9 cellular contexts compared by ENCODE assay signal in genomic region chr17:50511058-50511457, GRCh38. TPM values are rescaled to one million over a fixed set of nuclear protein-coding genes. Genes with fewer than 3 reads are reported as not detected.
DNase-seq lines count a peak whose midpoint lies in the region; ATAC-seq, FAIRE-seq and TF ChIP-seq lines count a peak whose summit lies in the region.
"Had no signal": no experiment of that assay in that cellular context is flagged by ENCODE, and none has a peak within 500 bp of the region (broad histone marks: within the 10 kb centered on the region; RNA-seq: fewer than 3 reads in every experiment).

No MANE protein-coding gene starts in this region.

- H3K9me2 ChIP-seq in PC-3 (replicated peaks; ENCODE audit: low read length), result no peaks in the 10 kb centered on the region

- no peak overlapping the region for H3K4me3 ChIP-seq in PC-3 (ENCODE audit: low read length)
- H3K4me3 ChIP-seq in fibroblast of the aortic adventitia (ENCODE audit: low read depth, low read length), result no peak overlapping the region

- no peak overlapping the region for H2AFZ ChIP-seq in PC-3 (ENCODE audit: low read length)

- H4K20me1 ChIP-seq in PC-3 (ENCODE audit: low read length), result no peaks in the 10 kb centered on the region

- POLR2A ChIA-PET in PC-3 (lab: Charles Lee; ENCODE audit: unreplicated experiment), result no interaction called here

- no peak for FAIRE-seq in H54 (lab: Jason Lieb, UNC)

- TF ChIP-seq CTCF in PC-3 (conservative IDR thresholded peaks at IDR 0.05; ENCODE audit: low read depth, low read length) (no peak), fibroblast of the aortic adventitia (IDR thresholded peaks at IDR 0.05; ENCODE audit: insufficient read depth, low read length) (no peak)

- H3K36me3 ChIP-seq in PC-3 (ENCODE audit: low read depth, low read length), result no peaks in the 10 kb centered on the region

- peaks cover 15% of the 10 kb centered on the region for H3K4me1 ChIP-seq in PC-3 (ENCODE audit: insufficient read depth, low read length)

- H3K4me2 ChIP-seq in PC-3 (ENCODE audit: low read length), result peak overlapping the region; percentile 35

- H3K27me3 ChIP-seq in PC-3 (ENCODE audit: low read length), result no peaks in the 10 kb centered on the region

- H3K9ac ChIP-seq in PC-3 (ENCODE audit: low read length), result no peak overlapping the region

- no peaks in the 10 kb centered on the region for H3F3A ChIP-seq in PC-3 (ENCODE audit: low read length, unreplicated experiment)

- no peaks in the 10 kb centered on the region for H3K9me3 ChIP-seq in PC-3 (ENCODE audit: low read length)

- no peak for TF ChIP-seq POLR2A in GM18505 (IDR thresholded peaks at IDR 0.05; ENCODE audit: borderline replicate concordance, extremely low read depth, insufficient read depth, insufficient read length)
- no peak for TF ChIP-seq POLR2A in H54 (IDR thresholded peaks at IDR 0.05; ENCODE audit: low read depth, low read length)

- ATAC-seq in GM18505 (IDR thresholded peaks at IDR 0.05; ENCODE audit: unreplicated experiment) (peak; percentile 74), PC-3 (no peak)

- no peak overlapping the region for H3K27ac ChIP-seq in PC-3 (ENCODE audit: low read length)

- peak; percentile 57 for DNase-seq in H54 (ENCODE audit: insufficient read length, low spot score)
- peak; percentile 59 for DNase-seq in PC-3
- DNase-seq in fibroblast of the aortic adventitia (ENCODE audit: low read depth), result peak; percentile 15
- no peak for DNase-seq in cortex of kidney (lab: John Stamatoyannopoulos, UW)
- no peak for DNase-seq in HuH-7 (ENCODE audit: low spot score)
- DNase-seq in Ammon's horn (ENCODE audit: low spot score), result no peak
- DNase-seq in effector CD8-positive, alpha-beta T cell (lab: John Stamatoyannopoulos, UW), result no peak

- intact Hi-C loops in PC-3 (cut with micrococcal nuclease), result no loop called here

- BruUV-seq in PC-3 (replicated peaks; lab: Mats Ljungman, UMichigan), result no TSS peak

- no peaks in the 10 kb centered on the region for H3K79me2 ChIP-seq in PC-3 (ENCODE audit: low read length)

- CTCF ChIA-PET in PC-3 (lab: Charles Lee), result interaction anchor here (0.7 kb wide), 1 partner anchor 565 kb away, joined by 3 read pairs; no protein-coding TSS in a partner anchor

RNA-seq across cellular contexts. Expression of gene MYCBPAP, which starts 2.8 kb away (rescaled TPM):
- 0.29 and 1.9 TPM in 2 replicates for total RNA-seq in PC-3 (2014; rRNA removed)
- total RNA-seq in fibroblast of the aortic adventitia (ENCODE audit: low replicate concordance), result 0.99 and 1.7 TPM in 2 replicates

RNA-seq across cellular contexts. Expression of gene EPN3, which starts 21.5 kb away (rescaled TPM):
- total RNA-seq in PC-3 (2014; rRNA removed) (20.5 and 30.1 TPM in 2 replicates), fibroblast of the aortic adventitia (ENCODE audit: low replicate concordance) (not detected in 2 replicates)

RNA-seq across cellular contexts. Expression of gene RSAD1, which starts 32.4 kb away (rescaled TPM):
- total RNA-seq in PC-3 (2014; rRNA removed) (37.7 and 46.7 TPM in 2 replicates), fibroblast of the aortic adventitia (ENCODE audit: low replicate concordance) (25.8 and 35.4 TPM in 2 replicates)

RNA-seq across cellular contexts. Expression of gene SPATA20, which starts 35.9 kb away (rescaled TPM):
- total RNA-seq in PC-3 (2014; rRNA removed) (104 and 115 TPM in 2 replicates), fibroblast of the aortic adventitia (ENCODE audit: low replicate concordance) (49.9 and 63.6 TPM in 2 replicates)

RNA-seq across cellular contexts. Expression of gene CHAD, which starts 42.4 kb away (rescaled TPM):
- total RNA-seq in PC-3 (2014; rRNA removed), result not detected in 2 replicates
- not detected in 2 replicates for total RNA-seq in fibroblast of the aortic adventitia (ENCODE audit: low replicate concordance)
- total RNA-seq: dermis microvascular lymphatic vessel endothelial cell had no signal

Comparison
In these comparisons a context has a peak if more than half of its experiments do, and no peak if none do; other contexts are left out.
1. DNase-seq: peak in H54 (single experiment), PC-3 (single experiment) and fibroblast of the aortic adventitia (single experiment); none in cortex of kidney (single experiment), HuH-7 (single experiment), Ammon's horn (single experiment) and effector CD8-positive, alpha-beta T cell (single experiment).
2. RNA of gene EPN3, which starts 21.5 kb away (total RNA-seq): 20.5 to 30.1 TPM in PC-3; not detected in fibroblast of the aortic adventitia; every median in the first group is over 10 times any median in the second.